Comparison of ENCODE assay signal across 20 cellular contexts in genomic region chr11:12973529-12974181, GRCh38. TPM values are rescaled to one million over a fixed set of nuclear protein-coding genes. Genes with fewer than 3 reads are reported as not detected.
DNase-seq lines count a peak whose midpoint lies in the region; FAIRE-seq and TF ChIP-seq lines count a peak whose summit lies in the region.
"Had no signal": no experiment of that assay in that cellular context is flagged by ENCODE, and none has a peak within 500 bp of the region (broad histone marks: within the 10 kb centered on the region; RNA-seq: fewer than 3 reads in every experiment).

No MANE protein-coding gene starts in this region.

- H3K4me3 ChIP-seq in small intestine (ENCODE audit: low read depth in 1 of 2, low read length in 2 of 2) (no peak overlapping the region), brain microvascular endothelial cell (ENCODE audit: low read depth, low read length) (no peak overlapping the region)
- H3K4me3 ChIP-seq in CD8-positive, alpha-beta memory T cell (ENCODE audit: low read length): no peak overlapping the region

- no peaks in the 10 kb centered on the region for H3K36me3 Mint-ChIP-seq in CD8-positive, alpha-beta memory T cell
- H3K36me3 Mint-ChIP-seq: CD14-positive monocyte had no signal

- POLR2A ChIA-PET in CD8-positive, alpha-beta memory T cell (lab: Charles Lee): no interaction called here

- H3K9me3 Mint-ChIP-seq in CD8-positive, alpha-beta memory T cell: no peaks in the 10 kb centered on the region
- H3K9me3 Mint-ChIP-seq: CD14-positive monocyte had no signal

- H3K27me3 Mint-ChIP-seq in CD8-positive, alpha-beta memory T cell: peaks cover 4 to 15% of the 10 kb centered on the region in 2 donors

- no peaks in the 10 kb centered on the region for H3K27me3 ChIP-seq in small intestine (ENCODE audit: control insufficient read depth in 2 of 2, insufficient read depth in 2 of 2, low read length in 2 of 2)
- H3K27me3 ChIP-seq in brain microvascular endothelial cell (replicated peaks): peaks cover 14% of the 10 kb centered on the region
- no peaks in the 10 kb centered on the region for H3K27me3 ChIP-seq in CD8-positive, alpha-beta memory T cell (ENCODE audit: insufficient read depth, low read length, poor library complexity, severe bottlenecking)

- no peak for TF ChIP-seq CTCF in brain microvascular endothelial cell (IDR thresholded peaks at IDR 0.05; ENCODE audit: low read depth, low read length, missing control alignments)

- H3K27ac Mint-ChIP-seq in CD8-positive, alpha-beta memory T cell: no peak overlapping the region
- H3K27ac Mint-ChIP-seq: CD14-positive monocyte had no signal

- H3K4me3 Mint-ChIP-seq in CD8-positive, alpha-beta memory T cell: no peak overlapping the region
- H3K4me3 Mint-ChIP-seq: CD14-positive monocyte had no signal

- no peaks in the 10 kb centered on the region for H3K4me1 ChIP-seq in small intestine (ENCODE audit: control insufficient read depth in 2 of 2, insufficient read depth in 1 of 2, low read depth in 1 of 2, low read length in 1 of 2)
- no peaks in the 10 kb centered on the region for H3K4me1 ChIP-seq in CD8-positive, alpha-beta memory T cell (ENCODE audit: insufficient read depth, low read length)

- DNase-seq in NCI-H1105 treated with DMSO at 0.1 percent for 48 hours (lab: John Stamatoyannopoulos, UW): peak; percentile 17
- no peak for DNase-seq in NCI-H1105 (lab: John Stamatoyannopoulos, UW)
- DNase-seq in astrocyte of the hippocampus (ENCODE audit: low read depth, low spot score): peak; percentile 69
- DNase-seq in kidney glomerular epithelial cell (lab: John Stamatoyannopoulos, UW): peak; percentile 44
- DNase-seq in small intestine: peak; percentile 49
- no peak for DNase-seq in brain microvascular endothelial cell
- no peak for DNase-seq in CD8-positive, alpha-beta memory T cell
- no peak for DNase-seq in DMS53 treated with DMSO at 0.1 percent for 48 hours (lab: John Stamatoyannopoulos, UW; ENCODE audit: unreplicated experiment)
- DNase-seq: 8988T, DMS 273 treated with DMSO at 0.1 percent for 48 hours, GDM1, H7, Kasumi-1, NCI-H1417, NCI-H1930, NCI-H345, NCI-H524 treated with DMSO at 0.1 percent for 48 hours, SHP77 treated with DMSO at 0.1 percent for 48 hours had no signal

- H3K27ac ChIP-seq in small intestine (ENCODE audit: low read depth in 1 of 2, low read length in 1 of 2) (no peak overlapping the region), brain microvascular endothelial cell (no peak overlapping the region)
- no peak overlapping the region for H3K27ac ChIP-seq in CD8-positive, alpha-beta memory T cell (ENCODE audit: low read depth, low read length)

- no peaks in the 10 kb centered on the region for H3K36me3 ChIP-seq in small intestine (ENCODE audit: control insufficient read depth in 2 of 2, insufficient read depth in 2 of 2, low read length in 2 of 2)
- H3K36me3 ChIP-seq in brain microvascular endothelial cell (replicated peaks): no peaks in the 10 kb centered on the region
- no peaks in the 10 kb centered on the region for H3K36me3 ChIP-seq in CD8-positive, alpha-beta memory T cell (ENCODE audit: insufficient read depth, low read length)

- FAIRE-seq in small intestine (lab: Jason Lieb, UNC): no peak

- no peaks in the 10 kb centered on the region for H3K9me3 ChIP-seq in small intestine (ENCODE audit: control insufficient read depth, low read depth)
- no peaks in the 10 kb centered on the region for H3K9me3 ChIP-seq in CD8-positive, alpha-beta memory T cell (ENCODE audit: low read length)

- CTCF ChIA-PET in CD8-positive, alpha-beta memory T cell (lab: Charles Lee): interaction anchor here (1.8 kb wide), 1 partner anchor 10 kb away, joined by 6 read pairs; no protein-coding TSS in a partner anchor

- no peaks in the 10 kb centered on the region for H3K4me1 Mint-ChIP-seq in CD8-positive, alpha-beta memory T cell
- H3K4me1 Mint-ChIP-seq: CD14-positive monocyte had no signal

- in situ Hi-C loops in brain microvascular endothelial cell (cut with HindIII; ENCODE audit: low pct_ligation_motif_present, low sequenced_read_pairs): loop anchor here (25.0 kb wide), 1 partner anchor 189 kb away; no protein-coding TSS in a partner anchor

- 9 to 48% (median 39%) methylated on average over 1 of the region's 1 CpG for WGBS in small intestine, 3 donors

RNA-seq across cellular contexts. Expression of gene RASSF10, which starts 35.5 kb away (rescaled TPM):
- 1 to 10 TPM in 1 of 3 donors, not detected in 2; 1.4 TPM for polyA plus RNA-seq in small intestine
- not detected for total RNA-seq in CD8-positive, alpha-beta memory T cell
- polyA plus RNA-seq in CD8-positive, alpha-beta memory T cell: not detected
- polyA plus RNA-seq: AG04450, CD14-positive monocyte had no signal

Comparison
In these comparisons a context has a peak if more than half of its experiments do, and no peak if none do; other contexts are left out.
1. DNase-seq: peak in NCI-H1105 treated with DMSO at 0.1 percent for 48 hours (single experiment), astrocyte of the hippocampus (single experiment), kidney glomerular epithelial cell (single experiment) and small intestine (single experiment); none in NCI-H1105 (single experiment), brain microvascular endothelial cell (single experiment), CD8-positive, alpha-beta memory T cell (0 of 5) and DMS53 treated with DMSO at 0.1 percent for 48 hours (single experiment).